Comparison of ENCODE assay signal across 16 cellular contexts in the genomic region with DNA sequence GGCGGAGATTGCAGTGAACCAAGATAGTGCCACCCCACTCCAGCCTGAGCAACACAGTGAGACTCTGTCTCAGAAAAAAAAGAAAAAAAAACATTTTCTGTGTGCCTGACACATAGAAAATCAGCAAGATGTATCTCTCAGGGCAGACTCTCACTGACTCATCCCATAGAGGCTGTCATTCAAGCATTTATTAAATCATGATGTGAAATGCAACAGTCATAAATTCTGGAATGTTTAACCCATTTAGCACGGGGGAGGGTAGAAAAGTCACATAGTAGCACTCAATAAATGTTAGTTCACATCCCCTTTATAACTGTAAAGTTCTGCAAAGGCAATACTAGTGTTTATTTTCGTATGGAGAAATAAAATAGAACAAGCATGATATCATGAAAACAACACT. TPM values are rescaled to one million over a fixed set of nuclear protein-coding genes. Genes with fewer than 3 reads are reported as not detected.
DNase-seq lines count a peak whose midpoint lies in the region; ATAC-seq and TF ChIP-seq lines count a peak whose summit lies in the region.
"Had no signal": no experiment of that assay in that cellular context is flagged by ENCODE, and none has a peak within 500 bp of the region (broad histone marks: within the 10 kb centered on the region; RNA-seq: fewer than 3 reads in every experiment).

No MANE protein-coding gene starts in this region.

- TF ChIP-seq RAD21 in IMR-90 (IDR thresholded peaks at IDR 0.05; ENCODE audit: low read length) = no peak
- TF ChIP-seq RAD21 in neural cell (conservative IDR thresholded peaks at IDR 0.05) = no peak

- DNase-seq in BJ (ENCODE audit: low read depth) (peak; percentile 96), IMR-90 (peak; percentile 40), mammary epithelial cell (peak; percentile 68)
- DNase-seq in stimulated activated CD4-positive, alpha-beta T cell treated with anti-CD3 and anti-CD28 coated beads, Interleukin-4, amount 100 ng/mL, for 1 hour = no peak
- DNase-seq: activated naive CD4-positive, alpha-beta T cell; DMS53; KBM-7; NCI-H1436 treated with DMSO at 0.1 percent for 48 hours; occipital lobe; upper lobe of right lung had no signal

- H3K27me3 ChIP-seq in BJ (ENCODE audit: control insufficient read depth, insufficient read depth, low read length) = no peaks in the 10 kb centered on the region
- H3K27me3 ChIP-seq in IMR-90 (ENCODE audit: control insufficient read depth, insufficient read depth, low read length) = no peaks in the 10 kb centered on the region
- no peaks in the 10 kb centered on the region for H3K27me3 ChIP-seq in mammary epithelial cell (ENCODE audit: insufficient read depth, low read length)
- no peaks in the 10 kb centered on the region for H3K27me3 ChIP-seq in neural cell (ENCODE audit: insufficient read depth, low read depth, low read length)
- H3K27me3 ChIP-seq: cardiac muscle cell, upper lobe of right lung had no signal

- no peak overlapping the region for H3K56ac ChIP-seq in IMR-90 (ENCODE audit: extremely low read depth, insufficient read depth, low read length)

- H3K9ac ChIP-seq in IMR-90 (ENCODE audit: low read depth, low read length) (no peak overlapping the region), mammary epithelial cell (ENCODE audit: insufficient read depth, low read length) (no peak overlapping the region), neural cell (ENCODE audit: low read length) (no peak overlapping the region)

- H4K5ac ChIP-seq in IMR-90 (ENCODE audit: low read depth, low read length) = no peak overlapping the region

- TF ChIP-seq POLR2A in IMR-90 (IDR thresholded peaks at IDR 0.05; ENCODE audit: low read depth, low read length) = no peak

- in situ Hi-C loops in IMR-90 (cut with MboI; ENCODE audit: low sequenced_read_pairs) (loop anchor here (10.0 kb wide), 1 partner anchor 301 kb away; no protein-coding TSS in a partner anchor), mammary epithelial cell (cut with MboI; ENCODE audit: low sequenced_read_pairs in 2 of 2) (no loop called here)

- TF ChIP-seq EP300 in neural cell (conservative IDR thresholded peaks at IDR 0.05; ENCODE audit: poor library complexity, severe bottlenecking) = peak; percentile 47

- no peak overlapping the region for H3K4me3 ChIP-seq in BJ (ENCODE audit: low read depth, low read length)
- H3K4me3 ChIP-seq in IMR-90 (ENCODE audit: insufficient read depth, low read depth, low read length) = no peak overlapping the region
- H3K4me3 ChIP-seq in mammary epithelial cell (replicated peaks in 1 of 3; ENCODE audit: insufficient read depth in 1 of 3, low read depth in 2 of 3, low read length in 3 of 3) = no peak overlapping the region
- no peak overlapping the region for H3K4me3 ChIP-seq in neural cell (ENCODE audit: low read length)
- H3K4me3 ChIP-seq: cardiac muscle cell, upper lobe of right lung had no signal

- POLR2A ChIA-PET in BJ (lab: Charles Lee) = interaction anchor here (0.6 kb wide), 1 partner anchor 17 kb away, joined by 3 read pairs; no protein-coding TSS in a partner anchor
- POLR2A ChIA-PET in IMR-90 (lab: Charles Lee; ENCODE audit: unreplicated experiment) = no interaction called here

- no peak overlapping the region for H3K4me2 ChIP-seq in IMR-90 (ENCODE audit: low read depth, low read length)
- H3K4me2 ChIP-seq in mammary epithelial cell (ENCODE audit: insufficient read depth, low read depth, low read length) = no peak overlapping the region
- no peak overlapping the region for H3K4me2 ChIP-seq in neural cell (ENCODE audit: low read length)

- no TSS peak for BruUV-seq in IMR-90 (replicated peaks; lab: Mats Ljungman, UMichigan)
- BruUV-seq in mammary epithelial cell (replicated peaks; lab: Mats Ljungman, UMichigan) = no TSS peak

- ATAC-seq in IMR-90 (ENCODE audit: low read depth) = peak; percentile 67
- ATAC-seq in GM18867 (IDR thresholded peaks at IDR 0.05; ENCODE audit: unreplicated experiment) = no peak
- ATAC-seq in GM21717 (IDR thresholded peaks at IDR 0.05; ENCODE audit: unreplicated experiment) = no peak
- ATAC-seq in GM21360 (IDR thresholded peaks at IDR 0.05; ENCODE audit: unreplicated experiment) = no peak
- ATAC-seq: upper lobe of right lung had no signal

- H3K9me3 ChIP-seq in IMR-90 (ENCODE audit: control insufficient read depth, insufficient read depth, low read length) = no peaks in the 10 kb centered on the region
- H3K9me3 ChIP-seq in mammary epithelial cell (replicated peaks; ENCODE audit: insufficient read depth, low read length) = no peaks in the 10 kb centered on the region
- no peaks in the 10 kb centered on the region for H3K9me3 ChIP-seq in neural cell (ENCODE audit: low read length)
- H3K9me3 ChIP-seq: upper lobe of right lung had no signal

- H3K18ac ChIP-seq in IMR-90 (ENCODE audit: low read depth, low read length) = no peak overlapping the region

- no peaks in the 10 kb centered on the region for H3K9me2 ChIP-seq in neural cell (ENCODE audit: insufficient read depth, low read length)

- H3K23ac ChIP-seq in IMR-90 (ENCODE audit: low read depth, low read length) = no peak overlapping the region

- no peak overlapping the region for H3K4ac ChIP-seq in IMR-90 (ENCODE audit: low read depth, low read length)

- H2BK120ac ChIP-seq in IMR-90 (ENCODE audit: low read depth, low read length) = no peak overlapping the region

- no peak overlapping the region for H2BK20ac ChIP-seq in IMR-90 (ENCODE audit: low read depth, low read length)

- no peak overlapping the region for H2AK5ac ChIP-seq in IMR-90 (ENCODE audit: low read depth, low read length)

- no peak overlapping the region for H2AK9ac ChIP-seq in IMR-90 (replicated peaks; ENCODE audit: low read depth, low read length, poor library complexity)

- H3F3A ChIP-seq in neural cell (ENCODE audit: insufficient read depth, low read length, poor library complexity, severe bottlenecking) = no peaks in the 10 kb centered on the region

- H3K14ac ChIP-seq in IMR-90 (replicated peaks; ENCODE audit: low read depth, low read length) = no peak overlapping the region

- H4K8ac ChIP-seq in IMR-90 (ENCODE audit: low read depth in 2 of 2, low read length in 2 of 2) = no peak overlapping the region

- no peaks in the 10 kb centered on the region for H3K9me1 ChIP-seq in IMR-90 (ENCODE audit: insufficient read depth, low read length)

- dilution Hi-C loops in IMR-90 (cut with HindIII; ENCODE audit: low sequenced_read_pairs, unreplicated experiment) (no loop called here), mammary epithelial cell (cut with HindIII; ENCODE audit: low sequenced_read_pairs) (no loop called here)

- TF ChIP-seq CTCF in BJ (IDR thresholded peaks at IDR 0.05; ENCODE audit: insufficient read depth, low read depth, low read length) = no peak
- no peak for TF ChIP-seq CTCF in IMR-90 (conservative IDR thresholded peaks at IDR 0.05; ENCODE audit: low read depth, low read length)
- TF ChIP-seq CTCF in mammary epithelial cell (conservative IDR thresholded peaks at IDR 0.05 in 1 of 2, IDR thresholded peaks at IDR 0.05 in 1 of 2; ENCODE audit: extremely low read depth in 1 of 2, insufficient read depth in 1 of 2, low read depth in 1 of 2, low read length in 2 of 2) = no peak
- no peak for TF ChIP-seq CTCF in neural cell (IDR thresholded peaks at IDR 0.05; ENCODE audit: poor library complexity, severe bottlenecking)

- WGBS in IMR-90 (ENCODE audit: extremely low coverage in 2 of 2, insufficient read length in 1 of 2), 2 experiments = no CpG with 5 or more reads among the region's 3 CpGs
- 63% methylated on average over 3 of the region's 3 CpGs for WGBS in mammary epithelial cell (ENCODE audit: low coverage, missing lambda C conversion rate)

- H4K20me1 ChIP-seq in IMR-90 (ENCODE audit: insufficient read depth, low read length) (no peaks in the 10 kb centered on the region), mammary epithelial cell (ENCODE audit: insufficient read depth, low read length) (no peaks in the 10 kb centered on the region), neural cell (ENCODE audit: insufficient read depth) (no peaks in the 10 kb centered on the region)

- H3K79me2 ChIP-seq in mammary epithelial cell (ENCODE audit: insufficient read depth, low read length) = no peaks in the 10 kb centered on the region
- no peaks in the 10 kb centered on the region for H3K79me2 ChIP-seq in neural cell (replicated peaks; ENCODE audit: insufficient read depth, low read length)

- H3K27ac ChIP-seq in IMR-90 (ENCODE audit: insufficient read depth, low read length) (no peak overlapping the region), mammary epithelial cell (ENCODE audit: insufficient read depth, low read depth, low read length) (no peak overlapping the region), neural cell (ENCODE audit: low read length) (no peak overlapping the region)
- H3K27ac ChIP-seq: C4-2B, cardiac muscle cell, upper lobe of right lung had no signal

- H4K91ac ChIP-seq in IMR-90 (ENCODE audit: insufficient read depth, low read depth, low read length) = no peak overlapping the region

- CTCF ChIA-PET in BJ (lab: Yijun Ruan, JAX) = interaction anchor here (0.8 to 4.1 kb wide), 7 partner anchors 14 to 244 kb away, joined by 3 to 43 read pairs (median 3); partner anchors contain the start of gene CARMIL1
- CTCF ChIA-PET in IMR-90 (lab: Yijun Ruan, JAX) = no interaction called here
- CTCF ChIA-PET in mammary epithelial cell (lab: Charles Lee; ENCODE audit: low non-redundant PET) = no interaction called here

- intact Hi-C loops in IMR-90 (cut with micrococcal nuclease) (loop anchor here (10.0 kb wide), 1 partner anchor 451 kb away; no protein-coding TSS in a partner anchor), mammary epithelial cell (cut with micrococcal nuclease) (loop anchor here (2.0 to 10.0 kb wide), 2 partner anchors 339 to 451 kb away; no protein-coding TSS in a partner anchor)

- H3K36me3 ChIP-seq in BJ (ENCODE audit: control insufficient read depth, insufficient read depth, low read length) = no peaks in the 10 kb centered on the region
- H3K36me3 ChIP-seq in IMR-90 (ENCODE audit: control insufficient read depth, insufficient read depth, low read length) = no peaks in the 10 kb centered on the region
- no peaks in the 10 kb centered on the region for H3K36me3 ChIP-seq in mammary epithelial cell (ENCODE audit: insufficient read depth, low read length)
- H3K36me3 ChIP-seq in neural cell (ENCODE audit: insufficient read depth, low read length) = no peaks in the 10 kb centered on the region
- H3K36me3 ChIP-seq: cardiac muscle cell, upper lobe of right lung had no signal

- no peak overlapping the region for H2AFZ ChIP-seq in IMR-90 (replicated peaks; ENCODE audit: low read length, poor library complexity)
- H2AFZ ChIP-seq in mammary epithelial cell (ENCODE audit: low read depth, low read length) = no peak overlapping the region
- no peak overlapping the region for H2AFZ ChIP-seq in neural cell (ENCODE audit: low read depth, low read length)

- H3K4me1 ChIP-seq in IMR-90 (ENCODE audit: control insufficient read depth, insufficient read depth, low read length) (no peaks in the 10 kb centered on the region), mammary epithelial cell (ENCODE audit: insufficient read depth, low read length) (no peaks in the 10 kb centered on the region)
- H3K4me1 ChIP-seq: upper lobe of right lung had no signal

- H2BK5ac ChIP-seq in IMR-90 (ENCODE audit: low read depth, low read length, poor library complexity, severe bottlenecking) = no peak overlapping the region

- H3K79me1 ChIP-seq in IMR-90 (ENCODE audit: low read depth in 1 of 2, low read length in 2 of 2) = no peaks in the 10 kb centered on the region

- H2BK15ac ChIP-seq in IMR-90 (ENCODE audit: low read depth, low read length) = no peak overlapping the region

RNA-seq across cellular contexts. Expression of gene CARMIL1, which starts 15.6 kb away (rescaled TPM):
- 3.7 and 6.0 TPM in 2 replicates for polyA plus RNA-seq in BJ (2011; rRNA removed)
- polyA minus RNA-seq in BJ (2011; rRNA and poly(A)+ RNA removed) = 5.9 and 6.9 TPM in 2 replicates
- 2.9 and 3.3 TPM in 2 replicates for total RNA-seq in IMR-90 (2012; rRNA removed)
- 0.90 and 1.3 TPM in 2 replicates for polyA plus RNA-seq in IMR-90 (2012; rRNA removed)
- polyA plus RNA-seq in IMR-90 (2012; cell fraction: cytosol; rRNA removed) = 0.29 and 0.35 TPM in 2 replicates
- 0.13 and 0.99 TPM in 2 replicates for polyA plus RNA-seq in IMR-90 (2012; cell fraction: nucleus; rRNA removed; ENCODE audit: low replicate concordance)
- 10 to 100 TPM; 34.7 to 58.2 TPM for total RNA-seq in mammary epithelial cell
- polyA plus RNA-seq in mammary epithelial cell = 10.1 TPM
- polyA minus RNA-seq in mammary epithelial cell = 56.7 TPM
- polyA plus RNA-seq in neural cell = 5.3 and 5.7 TPM in 2 replicates
- polyA minus RNA-seq in neural cell = 15.8 and 16.2 TPM in 2 replicates
